In genomic region chr3:67685499-67685898, GRCh38 we compare ENCODE assay signal across 8 cellular contexts. TPM values are rescaled to one million over a fixed set of nuclear protein-coding genes. Genes with fewer than 3 reads are reported as not detected.
DNase-seq lines count a peak whose midpoint lies in the region; ATAC-seq and TF ChIP-seq lines count a peak whose summit lies in the region.

No MANE protein-coding gene starts in this region.

- H3K9me3 ChIP-seq in effector memory CD4-positive, alpha-beta T cell (ENCODE audit: control insufficient read depth, low read length): no peaks in the 10 kb centered on the region

- no peaks in the 10 kb centered on the region for H3K27me3 ChIP-seq in effector memory CD4-positive, alpha-beta T cell (replicated peaks; ENCODE audit: control insufficient read depth, insufficient read depth, low read length, poor library complexity, severe bottlenecking)

- peak overlapping the region; percentile 26 for H3K4me3 ChIP-seq in effector memory CD4-positive, alpha-beta T cell (ENCODE audit: insufficient read depth, low read depth, low read length, poor library complexity, severe bottlenecking)

- no peak overlapping the region for H3K27ac ChIP-seq in effector memory CD4-positive, alpha-beta T cell (ENCODE audit: insufficient read depth, low read length, poor library complexity, severe bottlenecking)

- peak; percentile 99 for ATAC-seq in GM21360 (IDR thresholded peaks at IDR 0.05; ENCODE audit: unreplicated experiment)
- ATAC-seq in HG03378 (IDR thresholded peaks at IDR 0.05; ENCODE audit: unreplicated experiment): peak; percentile 100

- DNase-seq in GM13977 (ENCODE audit: low spot score): peak; percentile 50
- no peak for DNase-seq in effector memory CD4-positive, alpha-beta T cell
- DNase-seq in ecto neural progenitor cell (ENCODE audit: low spot score): no peak
- no peak for DNase-seq in DMS53 (lab: John Stamatoyannopoulos, UW)
- DNase-seq in DMS53 treated with DMSO at 0.1 percent for 48 hours (lab: John Stamatoyannopoulos, UW; ENCODE audit: unreplicated experiment): no peak
- DNase-seq in posterior vena cava (ENCODE audit: low spot score): no peak

- in situ Hi-C loops in GM13977 (cut with MboI; ENCODE audit: low pct_unique_long_range_greater_than_20kb, low sequenced_read_pairs, unreplicated experiment): no loop called here

- H3K36me3 ChIP-seq in effector memory CD4-positive, alpha-beta T cell (ENCODE audit: control insufficient read depth, insufficient read depth, low read length): no peaks in the 10 kb centered on the region

- TF ChIP-seq CTCF in GM13977 (IDR thresholded peaks at IDR 0.05; ENCODE audit: extremely low read depth, insufficient read depth, missing control alignments): no peak

- no peaks in the 10 kb centered on the region for H3K4me1 ChIP-seq in effector memory CD4-positive, alpha-beta T cell (ENCODE audit: control insufficient read depth, insufficient read depth, low read length, poor library complexity, severe bottlenecking)

- intact Hi-C loops in posterior vena cava (cut with DNase I): no loop called here

RNA-seq across cellular contexts. Expression of gene SUCLG2, which starts 31.1 kb away (rescaled TPM):
- total RNA-seq in posterior vena cava: 10 to 100 TPM; 51.5 to 51.9 TPM
